ENCODE assay signal across 14 cellular contexts in the genomic region with DNA sequence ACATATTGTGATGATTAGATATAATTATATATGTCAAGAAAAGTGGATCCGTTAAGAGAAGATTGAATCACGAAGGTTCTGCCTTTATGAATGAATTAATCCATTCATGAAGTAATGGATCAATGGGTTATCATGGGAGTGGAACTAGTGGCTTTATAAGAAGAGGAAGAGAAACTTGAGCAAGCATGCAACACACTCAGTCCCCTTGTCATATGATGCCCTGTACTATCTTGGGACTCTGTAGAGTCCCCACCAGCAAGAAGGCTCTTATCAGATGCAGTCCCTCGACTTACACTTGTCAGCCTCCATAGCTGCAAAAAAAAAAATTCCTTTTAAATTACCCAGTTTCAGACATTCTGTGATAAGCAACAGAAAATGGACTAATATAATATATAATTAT.
DNase-seq lines count a peak whose midpoint lies in the region; ATAC-seq lines count a peak whose summit lies in the region.
"Had no signal": no experiment of that assay in that cellular context is flagged by ENCODE, and none has a peak within 500 bp of the region (broad histone marks: within the 10 kb centered on the region; RNA-seq: fewer than 3 reads in every experiment).

No MANE protein-coding gene starts in this region.

- H3K4me3 ChIP-seq in MG63 = no peak overlapping the region

- H3K9me3 ChIP-seq in MG63 (no peaks in the 10 kb centered on the region), T-helper 17 cell (ENCODE audit: control insufficient read depth, low read length, poor library complexity, severe bottlenecking) (no peaks in the 10 kb centered on the region)

- peaks cover 30% of the 10 kb centered on the region for H3K4me1 Mint-ChIP-seq in activated T-cell treated with anti-CD3 and anti-CD28 coated beads, Interleukin-2, amount 50 U/mL, for 24 hours (ENCODE audit: low read depth)
- H3K4me1 Mint-ChIP-seq in T-helper 17 cell = peaks cover 16% of the 10 kb centered on the region

- H3K9me3 Mint-ChIP-seq in activated T-cell treated with anti-CD3 and anti-CD28 coated beads, Interleukin-2, amount 50 U/mL, for 24 hours = peaks cover 3% of the 10 kb centered on the region

- H3K27me3 ChIP-seq in MG63 = no peaks in the 10 kb centered on the region

- no peaks in the 10 kb centered on the region for H3K36me3 ChIP-seq in MG63

- H3K4me3 Mint-ChIP-seq in activated T-cell treated with anti-CD3 and anti-CD28 coated beads, Interleukin-2, amount 50 U/mL, for 24 hours = no peak overlapping the region
- H3K4me3 Mint-ChIP-seq in T-helper 17 cell = no peak overlapping the region

- no peaks in the 10 kb centered on the region for H3K27me3 Mint-ChIP-seq in activated T-cell treated with anti-CD3 and anti-CD28 coated beads, Interleukin-2, amount 50 U/mL, for 24 hours
- H3K27me3 Mint-ChIP-seq in T-helper 17 cell = no peaks in the 10 kb centered on the region

- H3K36me3 Mint-ChIP-seq in activated T-cell treated with anti-CD3 and anti-CD28 coated beads, Interleukin-2, amount 50 U/mL, for 24 hours (ENCODE audit: low read depth) = no peaks in the 10 kb centered on the region
- no peaks in the 10 kb centered on the region for H3K36me3 Mint-ChIP-seq in T-helper 17 cell (ENCODE audit: low read depth)

- H3K27ac Mint-ChIP-seq in activated T-cell treated with anti-CD3 and anti-CD28 coated beads, Interleukin-2, amount 50 U/mL, for 24 hours = no peak overlapping the region
- H3K27ac Mint-ChIP-seq in T-helper 17 cell = no peak overlapping the region

- DNase-seq in SIG-M5 treated with dmso at 0.1 percent for 504 hours (lab: John Stamatoyannopoulos, UW; ENCODE audit: unreplicated experiment) = peak; percentile 83
- DNase-seq in NCI-H526 (lab: John Stamatoyannopoulos, UW) = no peak
- DNase-seq in activated T-cell treated with anti-CD3 and anti-CD28 coated beads, Interleukin-2, amount 50 U/mL, for 24 hours = no peak
- no peak for DNase-seq in MG63
- no peak for DNase-seq in T-helper 17 cell
- DNase-seq: C1 segment of cervical spinal cord; NCI-H1092; small intestine; stimulated activated CD8-positive, alpha-beta memory T cell treated with anti-CD3 and anti-CD28 coated beads, Interleukin-4, amount 100 ng/mL, for 48 hours; T-helper 9 cell had no signal

- ATAC-seq in GM18861 (IDR thresholded peaks at IDR 0.05; ENCODE audit: unreplicated experiment) (peak; percentile 90), GM21529 (IDR thresholded peaks at IDR 0.05; ENCODE audit: unreplicated experiment) (peak; percentile 93), HG03175 (IDR thresholded peaks at IDR 0.05; ENCODE audit: unreplicated experiment) (peak; percentile 94), T-helper 17 cell (no peak)
- ATAC-seq: esophagus mucosa had no signal
